In genomic region chr3:119304201-119304713, GRCh38 we compare ENCODE assay signal across 15 cellular contexts. TPM values are rescaled to one million over a fixed set of nuclear protein-coding genes. Genes with fewer than 3 reads are reported as not detected.
DNase-seq lines count a peak whose midpoint lies in the region; ATAC-seq and TF ChIP-seq lines count a peak whose summit lies in the region.
"Had no signal": no experiment of that assay in that cellular context is flagged by ENCODE, and none has a peak within 500 bp of the region (broad histone marks: within the 10 kb centered on the region; RNA-seq: fewer than 3 reads in every experiment).

No MANE protein-coding gene starts in this region.

- H3K27ac ChIP-seq in ACC112 (ENCODE audit: low read depth, low read length) (peak overlapping the region; percentile 62), left ventricle myocardium inferior (replicated peaks) (no peak overlapping the region)
- H3K27ac ChIP-seq: vagina had no signal

- H3K36me3 ChIP-seq in ACC112 (ENCODE audit: insufficient read depth, low read length), result no peaks in the 10 kb centered on the region
- H3K36me3 ChIP-seq in left ventricle myocardium inferior, result peaks cover 30% of the 10 kb centered on the region
- H3K36me3 ChIP-seq: vagina had no signal

- peak overlapping the region; percentile 73 for H3K27ac Mint-ChIP-seq in HFFc6

- H3K27me3 Mint-ChIP-seq in HFFc6 (ENCODE audit: insufficient read depth), result peaks cover 1% of the 10 kb centered on the region; the same call in 1 of the 2 replicates

- H3K4me3 ChIP-seq in ACC112 (ENCODE audit: low read depth, low read length) (no peak overlapping the region), left ventricle myocardium inferior (no peak overlapping the region)
- H3K4me3 ChIP-seq: vagina had no signal

- no peaks in the 10 kb centered on the region for H3K27me3 ChIP-seq in ACC112 (ENCODE audit: insufficient read depth, low read length)
- H3K27me3 ChIP-seq in left ventricle myocardium inferior (ENCODE audit: low read depth), result no peaks in the 10 kb centered on the region
- H3K27me3 ChIP-seq: vagina had no signal

- H3K79me2 ChIP-seq in ACC112 (ENCODE audit: control insufficient read depth, insufficient read depth, low read length, unreplicated experiment), result peaks cover 52% of the 10 kb centered on the region

- intact Hi-C loops in left ventricle myocardium superior (cut with micrococcal nuclease) (no loop called here), left ventricle myocardium inferior (cut with micrococcal nuclease) (no loop called here)

- peaks cover 75% of the 10 kb centered on the region for H3K4me1 Mint-ChIP-seq in HFFc6 (ENCODE audit: low read depth)

- no peak for ATAC-seq in left ventricle myocardium superior
- ATAC-seq in left lobe of liver, result no peak
- ATAC-seq: esophagus mucosa had no signal

- peaks cover 42% of the 10 kb centered on the region for H3K36me3 Mint-ChIP-seq in HFFc6 (ENCODE audit: low read depth)

- H3K9me3 ChIP-seq in left ventricle myocardium inferior (replicated peaks), result no peaks in the 10 kb centered on the region
- H3K9me3 ChIP-seq: vagina had no signal

- TF ChIP-seq CTCF in HFFc6 (IDR thresholded peaks at IDR 0.05), result no peak
- TF ChIP-seq CTCF in left ventricle myocardium inferior (IDR thresholded peaks at IDR 0.05; ENCODE audit: borderline replicate concordance), result no peak

- DNase-seq in HFFc6 (peak; percentile 61), amniotic epithelial cell (ENCODE audit: low read depth) (peak; percentile 86), iris pigment epithelial cell (ENCODE audit: low read depth) (peak; percentile 87), left ventricle myocardium superior (no peak), left lobe of liver (ENCODE audit: low spot score) (no peak), left ventricle myocardium inferior (no peak), NCI-H1105 treated with DMSO at 0.1 percent for 48 hours (lab: John Stamatoyannopoulos, UW) (no peak)
- DNase-seq: activated CD4-positive, alpha-beta T cell treated with anti-CD3 and anti-CD28 coated beads, Interleukin-2, amount 50 U/mL, for 1 hour; activated effector memory CD4-positive, alpha-beta T cell treated with anti-CD3 and anti-CD28 coated beads, Interleukin-2, amount 50 U/mL, for 16 hours; AML-193; caudate nucleus; T-helper 1 cell had no signal

- no peak overlapping the region for H2AFZ ChIP-seq in ACC112 (ENCODE audit: low read length, unreplicated experiment)

- no peaks in the 10 kb centered on the region; the same call in 1 of the 2 replicates for H3K9me3 Mint-ChIP-seq in HFFc6

- peak overlapping the region; percentile 38 for H3K4me3 Mint-ChIP-seq in HFFc6

- H3K4me1 ChIP-seq in ACC112 (ENCODE audit: control insufficient read depth, insufficient read depth, low read length, unreplicated experiment), result peaks cover 43% of the 10 kb centered on the region
- peaks cover 91% of the 10 kb centered on the region for H3K4me1 ChIP-seq in left ventricle myocardium inferior

RNA-seq across cellular contexts. Expression of gene ARHGAP31, which starts 10.1 kb away (rescaled TPM):
- total RNA-seq in HFFc6 (2021; fragmentation: NEBNext Ultra II Directional; extraction: Animal tissue kit (Norgen Biotek cat#: 25700)), result 10 to 100 TPM; 18.0 to 25.1 (median 20.5) TPM
- total RNA-seq in left ventricle myocardium superior (41.7 TPM), left lobe of liver (2.9 TPM), left ventricle myocardium inferior (38.0 TPM)

Comparison
In these comparisons a context has a peak if more than half of its experiments do, and no peak if none do; other contexts are left out.
1. DNase-seq: peak in HFFc6 (single experiment), amniotic epithelial cell (single experiment) and iris pigment epithelial cell (single experiment); none in left ventricle myocardium superior (single experiment), left lobe of liver (single experiment), left ventricle myocardium inferior (single experiment) and NCI-H1105 treated with DMSO at 0.1 percent for 48 hours (single experiment).